ENCODE assay signal across 9 cellular contexts in the genomic region with DNA sequence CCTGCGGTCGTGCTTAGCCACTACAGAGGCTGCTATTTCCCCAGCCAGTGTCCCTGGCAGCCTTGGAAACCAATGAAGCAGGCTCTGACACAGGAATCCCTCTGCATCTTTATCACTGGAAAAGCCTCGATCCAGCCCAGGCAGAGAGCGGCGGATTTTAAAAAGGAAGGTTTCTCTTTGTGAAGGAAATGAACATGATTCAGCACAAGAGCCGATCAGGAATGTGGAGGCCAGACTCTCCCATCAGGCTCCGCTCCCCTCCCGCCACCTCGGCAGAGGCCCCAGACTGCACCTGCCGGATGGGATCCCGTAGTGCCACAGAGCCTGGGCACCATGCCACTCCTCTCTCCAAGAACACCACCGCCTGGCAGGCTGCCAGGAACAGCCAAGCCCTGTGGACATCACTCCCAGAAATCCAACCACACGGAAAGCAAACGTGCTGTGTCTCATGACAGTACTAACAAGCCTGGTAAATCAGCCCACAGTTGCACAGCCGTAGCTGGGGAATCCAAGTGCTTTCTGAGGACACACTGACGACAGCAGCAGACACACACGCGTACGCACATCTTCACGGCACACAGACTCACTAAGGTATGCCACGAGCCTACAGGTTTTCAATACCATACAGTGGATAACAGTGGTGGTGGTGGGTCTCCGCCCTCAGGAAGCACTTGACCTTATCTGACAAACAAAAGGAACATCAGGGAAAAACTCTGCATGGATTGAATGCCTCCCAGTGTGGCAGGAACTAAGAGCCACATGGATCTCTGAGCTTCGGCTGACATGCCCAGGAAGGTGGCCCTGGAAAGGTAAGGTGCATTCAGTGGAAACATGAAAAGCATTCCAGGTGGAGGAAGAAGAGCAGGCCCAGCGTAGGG. TPM values are rescaled to one million over a fixed set of nuclear protein-coding genes. Genes with fewer than 3 reads are reported as not detected.
DNase-seq lines count a peak whose midpoint lies in the region; ATAC-seq and TF ChIP-seq lines count a peak whose summit lies in the region.
"Had no signal": no experiment of that assay in that cellular context is flagged by ENCODE, and none has a peak within 500 bp of the region (broad histone marks: within the 10 kb centered on the region; RNA-seq: fewer than 3 reads in every experiment).

No MANE protein-coding gene starts in this region.

- peak overlapping the region; percentile 55 for H3K18ac ChIP-seq in H9 (ENCODE audit: insufficient read length, low read depth, low read length)

- no CpG with 5 or more reads among the region's 24 CpGs for WGBS in H9 (ENCODE audit: extremely low coverage, insufficient read length, low lambda C conversion rate)

- no peak overlapping the region for H2BK5ac ChIP-seq in H9 (ENCODE audit: insufficient read length, low read length)

- no peak overlapping the region for H3K56ac ChIP-seq in H9 (ENCODE audit: insufficient read length, low read depth, low read length)

- no peaks in the 10 kb centered on the region; a peak in 3 of 7 replicates for H3K36me3 Mint-ChIP-seq in H9 (ENCODE audit: insufficient read depth in 1 of 3, low read depth in 3 of 3)
- no peaks in the 10 kb centered on the region for H3K36me3 Mint-ChIP-seq in nephron (ENCODE audit: low read depth)

- peaks cover 70 to 80% of the 10 kb centered on the region in 2 experiments for H3K4me1 Mint-ChIP-seq in H9
- peaks cover 63% of the 10 kb centered on the region for H3K4me1 Mint-ChIP-seq in nephron

- no peak for ATAC-seq in GM21825 (IDR thresholded peaks at IDR 0.05; ENCODE audit: unreplicated experiment)
- no peak for ATAC-seq in HG03460 (IDR thresholded peaks at IDR 0.05; ENCODE audit: unreplicated experiment)

- H3K36me3 ChIP-seq in Peyer's patch, result no peaks in the 10 kb centered on the region

- no peaks in the 10 kb centered on the region for H3K79me1 ChIP-seq in H9 (ENCODE audit: insufficient read depth, low read depth, low read length, poor library complexity, severe bottlenecking)

- no peak overlapping the region for H4K8ac ChIP-seq in H9 (replicated peaks; ENCODE audit: insufficient read length, low read depth, low read length)

- H3T11ph ChIP-seq in H9 (ENCODE audit: low read length), result no peak overlapping the region

- no peak overlapping the region for H2BK120ac ChIP-seq in H9 (ENCODE audit: low read depth, low read length, poor library complexity, severe bottlenecking)

- no peaks in the 10 kb centered on the region for H3K9me3 ChIP-seq in H9 (ENCODE audit: control insufficient read depth, low read depth, low read length)
- no peaks in the 10 kb centered on the region for H3K9me3 ChIP-seq in Peyer's patch

- H2AK5ac ChIP-seq in H9 (ENCODE audit: insufficient read length, low read length), result no peak overlapping the region

- H2AFZ ChIP-seq in H9 (ENCODE audit: low read length), result no peak overlapping the region

- H4K5ac ChIP-seq in H9 (ENCODE audit: insufficient read length, low read depth, low read length), result no peak overlapping the region

- H3K23me2 ChIP-seq in H9 (ENCODE audit: insufficient read length, low read depth, low read length, poor library complexity, severe bottlenecking), result peaks cover 8% of the 10 kb centered on the region

- H3K27ac Mint-ChIP-seq in H9 (peak overlapping the region; percentile 94 to 98 (median 96)), nephron (peak overlapping the region; percentile 57 to 88 (median 84))

- H3K4me3 ChIP-seq in Peyer's patch, result peak overlapping the region in 2 of 4 donors; percentile 39 to 41
- H3K4me3 ChIP-seq in fibroblast of mammary gland (ENCODE audit: control insufficient read depth, low read depth, low read length), result no peak overlapping the region

- H4K91ac ChIP-seq in H9 (ENCODE audit: insufficient read length, low read depth, low read length), result peak overlapping the region; percentile 43

- no peaks in the 10 kb centered on the region; the same call in 1 of the 2 replicates for H3K79me2 ChIP-seq in H9 (ENCODE audit: insufficient read depth, low read length)

- TF ChIP-seq POLR2A in Peyer's patch (IDR thresholded peaks at IDR 0.05), result peak; percentile 79 to 95

- DNase-seq in H9, result peak; percentile 82
- DNase-seq in Peyer's patch, result peak in 2 of 3 donors; percentile 94 to 99
- DNase-seq in fibroblast of mammary gland (ENCODE audit: low read depth), result peak; percentile 60
- DNase-seq in germinal center (ENCODE audit: low spot score), result no peak
- no peak for DNase-seq in stimulated activated CD4-positive, alpha-beta T cell treated with anti-CD3 and anti-CD28 coated beads, Interleukin-1b, Interleukin-23, amount 100 ng/mL, for 48 hours

- no peaks in the 10 kb centered on the region for H4K20me1 ChIP-seq in H9 (ENCODE audit: control insufficient read depth, insufficient read depth, insufficient read length)

- H3K14ac ChIP-seq in H9 (ENCODE audit: insufficient read depth, low read length), result peak overlapping the region; percentile 46; the same call in 1 of the 2 replicates

- no peak overlapping the region for H2BK15ac ChIP-seq in H9 (ENCODE audit: low read depth, low read length)

- no peak overlapping the region for H3K4me2 ChIP-seq in H9 (ENCODE audit: insufficient read depth, insufficient read length, low read length)

- H3K9me3 Mint-ChIP-seq in H9, result no peaks in the 10 kb centered on the region; a peak in 1 of 5 replicates
- no peaks in the 10 kb centered on the region for H3K9me3 Mint-ChIP-seq in nephron

- H3K4me1 ChIP-seq in H9 (ENCODE audit: insufficient read depth, low read length) (peaks cover 18% of the 10 kb centered on the region; the same call in 1 of the 2 replicates), Peyer's patch (peaks cover 0 to 74% (median 7%) of the 10 kb centered on the region in 4 donors)

- H2BK12ac ChIP-seq in H9 (ENCODE audit: insufficient read length, low read depth, low read length), result no peak overlapping the region

- H3K27me3 Mint-ChIP-seq in H9 (ENCODE audit: low read depth) (peaks cover 11% of the 10 kb centered on the region), nephron (ENCODE audit: low read depth) (peaks cover 21% of the 10 kb centered on the region)

- H3K27ac ChIP-seq in H9 (ENCODE audit: insufficient read length, low read depth, low read length), result peak overlapping the region; percentile 42
- peak overlapping the region; percentile 25 to 93 (median 86) for H3K27ac ChIP-seq in Peyer's patch
- H3K27ac ChIP-seq: HL-60 had no signal

- no peak for TF ChIP-seq CTCF in H9 (conservative IDR thresholded peaks at IDR 0.05)
- TF ChIP-seq CTCF in Peyer's patch (IDR thresholded peaks at IDR 0.05), result peak in 1 of 6 experiments; percentile 21
- TF ChIP-seq CTCF in fibroblast of mammary gland (conservative IDR thresholded peaks at IDR 0.05; ENCODE audit: control insufficient read depth, insufficient read depth, low read depth, low read length), result no peak
- no peak for TF ChIP-seq CTCF in nephron (IDR thresholded peaks at IDR 0.05; ENCODE audit: unreplicated experiment in 3 of 3)

- H3K4me3 Mint-ChIP-seq in H9, result peak overlapping the region; percentile 33 to 41; a peak in 4 of 5 replicates
- peak overlapping the region in 2 of 3 experiments; percentile 7 to 53 for H3K4me3 Mint-ChIP-seq in nephron

- H3K27me3 ChIP-seq in H9 (ENCODE audit: insufficient read depth, low read length), result no peaks in the 10 kb centered on the region
- no peaks in the 10 kb centered on the region for H3K27me3 ChIP-seq in Peyer's patch

- no peak overlapping the region; the same call in 1 of the 2 replicates for H3K4ac ChIP-seq in H9 (ENCODE audit: low read depth, low read length)

- no peak overlapping the region for H3K23ac ChIP-seq in H9 (ENCODE audit: insufficient read length, low read depth, low read length)

- H3K9ac ChIP-seq in H9 (ENCODE audit: extremely low read depth, insufficient read length, low read length), result no peak overlapping the region

- H2BK20ac ChIP-seq in H9 (ENCODE audit: low read depth, low read length, poor library complexity, severe bottlenecking), result no peak overlapping the region

RNA-seq across cellular contexts. Expression of a gene that starts 5.4 kb away (rescaled TPM):
- 9.4 and 10.1 TPM in 2 replicates for total RNA-seq in H9 (2021)
- 100 to 1,000 TPM in 3 of 4 donors, 10 to 100 TPM in 1; 48.7 to 213 (median 187) TPM for total RNA-seq in Peyer's patch

Comparison
In these comparisons a context has a peak if more than half of its experiments do, and no peak if none do; other contexts are left out.
1. DNase-seq: peak in H9 (single experiment), Peyer's patch (2 of 3) and fibroblast of mammary gland (single experiment); none in germinal center (single experiment) and stimulated activated CD4-positive, alpha-beta T cell treated with anti-CD3 and anti-CD28 coated beads, Interleukin-1b, Interleukin-23, amount 100 ng/mL, for 48 hours (single experiment).